In genomic region chr5:177995691-177996595, GRCh38 we compare ENCODE assay signal across 21 cellular contexts. TPM values are rescaled to one million over a fixed set of nuclear protein-coding genes. Genes with fewer than 3 reads are reported as not detected.
"Had no signal": no experiment of that assay in that cellular context is flagged by ENCODE, and none has a peak within 500 bp of the region (broad histone marks: within the 10 kb centered on the region; RNA-seq: fewer than 3 reads in every experiment).

Gene PROP1, minus strand, starts transcription at chr5:177996242. Its CDS starts 309 bp downstream, at chr5:177995933.

- ATAC-seq: effector memory CD8-positive, alpha-beta T cell; gastrocnemius medialis; left colon; stimulated activated memory B cell treated with anti-CD40 and anti-IgM and Interleukin-4, amounts not matched to agents 10 μg/mL and 1 μg/mL and 100 μg/mL, for 72 hours had no signal

- H3K27ac Mint-ChIP-seq: activated naive CD8-positive, alpha-beta T cell; brain; dendritic cell treated with granulocyte-macrophage colony-stimulating factor and Interleukin-4, amounts not matched to agents 40 ng/mL and 50 ng/mL, for 4 days; effector memory CD8-positive, alpha-beta T cell; stimulated activated memory B cell treated with anti-CD40 and anti-IgM and Interleukin-4, amounts not matched to agents 10 μg/mL and 1 μg/mL and 100 μg/mL, for 72 hours; T-helper 2 cell treated with Interferon-gamma antibody and Interleukin-4, amounts not matched to agents 5 μg/mL and 100 μg/mL, for 36 hours had no signal

- H3K4me1 Mint-ChIP-seq: brain; stimulated activated memory B cell treated with anti-CD40 and anti-IgM and Interleukin-4, amounts not matched to agents 10 μg/mL and 1 μg/mL and 100 μg/mL, for 72 hours had no signal

- H3K36me3 Mint-ChIP-seq: activated naive CD8-positive, alpha-beta T cell; brain; stimulated activated memory B cell treated with anti-CD40 and anti-IgM and Interleukin-4, amounts not matched to agents 10 μg/mL and 1 μg/mL and 100 μg/mL, for 72 hours had no signal

- H3K27ac ChIP-seq: gastrocnemius medialis, heart left ventricle, tibial artery had no signal

- DNase-seq: activated CD4-positive, alpha-beta T cell treated with anti-CD3 and anti-CD28 coated beads, Interleukin-2, amount 50 U/mL, for 1 hour; activated CD4-positive, CD25-positive, alpha-beta regulatory T cell; activated effector memory CD4-positive, alpha-beta T cell treated with Interleukin-2 at 50 U/mL for 16 hours; activated T-cell treated with anti-CD3 and anti-CD28 coated beads for 4 hours; amygdala; effector memory CD8-positive, alpha-beta T cell; gastrocnemius medialis; heart left ventricle; left colon; midbrain; stimulated activated CD4-positive, alpha-beta T cell treated with anti-CD3 and anti-CD28 coated beads, Interleukin-2, amount 100 ng/mL, for 48 hours; tibial artery had no signal

- H3K9me3 Mint-ChIP-seq: brain; dendritic cell treated with granulocyte-macrophage colony-stimulating factor and Interleukin-4, amounts not matched to agents 40 ng/mL and 50 ng/mL, for 4 days; effector memory CD8-positive, alpha-beta T cell; stimulated activated memory B cell treated with anti-CD40 and anti-IgM and Interleukin-4, amounts not matched to agents 10 μg/mL and 1 μg/mL and 100 μg/mL, for 72 hours; T-helper 2 cell treated with Interferon-gamma antibody and Interleukin-4, amounts not matched to agents 5 μg/mL and 100 μg/mL, for 36 hours had no signal

- H3K4me1 ChIP-seq: gastrocnemius medialis, heart left ventricle, tibial artery had no signal

- H3K9me3 ChIP-seq: gastrocnemius medialis, heart left ventricle, tibial artery had no signal

- H3K4me3 ChIP-seq: gastrocnemius medialis, heart left ventricle, tibial artery had no signal

- H3K36me3 ChIP-seq: gastrocnemius medialis, heart left ventricle, tibial artery had no signal

- H3K4me3 Mint-ChIP-seq: activated naive CD8-positive, alpha-beta T cell; brain; dendritic cell treated with granulocyte-macrophage colony-stimulating factor and Interleukin-4, amounts not matched to agents 40 ng/mL and 50 ng/mL, for 4 days; effector memory CD8-positive, alpha-beta T cell; stimulated activated memory B cell treated with anti-CD40 and anti-IgM and Interleukin-4, amounts not matched to agents 10 μg/mL and 1 μg/mL and 100 μg/mL, for 72 hours; T-helper 2 cell treated with Interferon-gamma antibody and Interleukin-4, amounts not matched to agents 5 μg/mL and 100 μg/mL, for 36 hours had no signal

RNA-seq across cellular contexts. Expression of gene PROP1, which starts in this region (rescaled TPM):
- total RNA-seq: epithelial cell of proximal tubule, gastrocnemius medialis, heart left ventricle, left colon, lung microvascular endothelial cell, skeletal muscle tissue, subcutaneous adipose tissue had no signal
